16 cellular contexts compared by ENCODE assay signal in the genomic region with DNA sequence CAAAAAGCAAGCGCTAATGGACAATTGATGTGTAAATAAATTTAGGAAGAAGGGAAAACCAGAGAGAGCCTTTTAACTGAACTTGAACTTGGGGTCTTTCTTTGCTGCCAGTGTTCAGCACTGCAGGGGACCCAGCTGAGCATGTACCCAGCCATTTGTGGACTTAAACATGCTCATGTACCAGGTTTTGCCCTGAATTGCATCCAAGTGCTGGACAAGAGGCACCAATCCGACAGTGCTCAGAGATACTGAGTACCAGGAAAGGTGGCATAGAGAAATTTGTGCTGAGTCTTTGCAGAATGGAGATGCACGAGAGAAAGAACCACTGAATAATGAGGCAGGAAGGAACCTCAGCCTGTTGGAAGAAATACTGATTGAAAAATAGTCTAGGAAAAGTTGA.
"Had no signal": no experiment of that assay in that cellular context is flagged by ENCODE, and none has a peak within 500 bp of the region (broad histone marks: within the 10 kb centered on the region; RNA-seq: fewer than 3 reads in every experiment).

No MANE protein-coding gene starts in this region.

- H3K27ac Mint-ChIP-seq: activated naive CD4-positive, alpha-beta T cell treated with anti-CD3 and anti-CD28 coated beads, Interleukin-2, amount 50 U/mL, for 24 hours; activated T-cell treated with anti-CD3 and anti-CD28 coated beads, Interleukin-2, amount 50 U/mL, for 72 hours; dendritic cell treated with granulocyte-macrophage colony-stimulating factor and Interleukin-4, amounts not matched to agents 40 ng/mL and 50 ng/mL, for 4 days; natural killer cell treated with Interleukin-12 subunit alpha and Interleukin-12 subunit beta and Interleukin-15 and Interleukin-18, amount 100 ng/mL, for 72 hours; stimulated activated effector memory CD8-positive, alpha-beta T cell treated with anti-CD3 and anti-CD28 coated beads, Interleukin-12 subunit alpha, Interleukin-12 subunit beta, amount 100 ng/mL, for 72 hours; T-helper 1 cell treated with Interleukin-12 subunit alpha and Interleukin-12 subunit beta and Interleukin-4 antibody, amounts not matched to agents 30 μg/mL and 1 μg/mL, for 36 hours; type B pancreatic cell had no signal

- H3K27ac ChIP-seq: psoas muscle, right lobe of liver, VCaP had no signal

- H3K36me3 Mint-ChIP-seq: activated naive CD4-positive, alpha-beta T cell treated with anti-CD3 and anti-CD28 coated beads, Interleukin-2, amount 50 U/mL, for 24 hours; natural killer cell treated with Interleukin-12 subunit alpha and Interleukin-12 subunit beta and Interleukin-15 and Interleukin-18, amount 100 ng/mL, for 72 hours; stimulated activated effector memory CD8-positive, alpha-beta T cell treated with anti-CD3 and anti-CD28 coated beads, Interleukin-12 subunit alpha, Interleukin-12 subunit beta, amount 100 ng/mL, for 72 hours had no signal

- H3K27me3 ChIP-seq: ascending aorta, right lobe of liver had no signal

- H3K4me1 ChIP-seq: psoas muscle had no signal

- H3K36me3 ChIP-seq: ascending aorta, right lobe of liver had no signal

- H3K9me3 Mint-ChIP-seq: activated naive CD4-positive, alpha-beta T cell treated with anti-CD3 and anti-CD28 coated beads, Interleukin-2, amount 50 U/mL, for 24 hours; activated T-cell treated with anti-CD3 and anti-CD28 coated beads, Interleukin-2, amount 50 U/mL, for 72 hours; dendritic cell treated with granulocyte-macrophage colony-stimulating factor and Interleukin-4, amounts not matched to agents 40 ng/mL and 50 ng/mL, for 4 days; natural killer cell treated with Interleukin-12 subunit alpha and Interleukin-12 subunit beta and Interleukin-15 and Interleukin-18, amount 100 ng/mL, for 72 hours; stimulated activated effector memory CD8-positive, alpha-beta T cell treated with anti-CD3 and anti-CD28 coated beads, Interleukin-12 subunit alpha, Interleukin-12 subunit beta, amount 100 ng/mL, for 72 hours; T-helper 1 cell treated with Interleukin-12 subunit alpha and Interleukin-12 subunit beta and Interleukin-4 antibody, amounts not matched to agents 30 μg/mL and 1 μg/mL, for 36 hours had no signal

- H3K9me3 ChIP-seq: ascending aorta, psoas muscle, right lobe of liver had no signal

- H3K27me3 Mint-ChIP-seq: type B pancreatic cell had no signal

- DNase-seq: activated CD4-positive, alpha-beta T cell treated with anti-CD3 and anti-CD28 coated beads for 1 hour; activated effector memory CD4-positive, alpha-beta T cell treated with anti-CD3 and anti-CD28 coated beads, Interleukin-2, amount 50 U/mL, for 16 hours; activated T-cell treated with anti-CD3 and anti-CD28 coated beads, Interleukin-2, amount 50 U/mL, for 72 hours; effector memory CD4-positive, alpha-beta T cell; left cardiac atrium; psoas muscle; right lobe of liver; stimulated activated CD4-positive, alpha-beta T cell treated with anti-CD3 and anti-CD28 coated beads, Interleukin-4, amount 100 ng/mL, for 24 hours had no signal

- H3K4me3 Mint-ChIP-seq: activated naive CD4-positive, alpha-beta T cell treated with anti-CD3 and anti-CD28 coated beads, Interleukin-2, amount 50 U/mL, for 24 hours; activated T-cell treated with anti-CD3 and anti-CD28 coated beads, Interleukin-2, amount 50 U/mL, for 72 hours; dendritic cell treated with granulocyte-macrophage colony-stimulating factor and Interleukin-4, amounts not matched to agents 40 ng/mL and 50 ng/mL, for 4 days; natural killer cell treated with Interleukin-12 subunit alpha and Interleukin-12 subunit beta and Interleukin-15 and Interleukin-18, amount 100 ng/mL, for 72 hours; stimulated activated effector memory CD8-positive, alpha-beta T cell treated with anti-CD3 and anti-CD28 coated beads, Interleukin-12 subunit alpha, Interleukin-12 subunit beta, amount 100 ng/mL, for 72 hours; T-helper 1 cell treated with Interleukin-12 subunit alpha and Interleukin-12 subunit beta and Interleukin-4 antibody, amounts not matched to agents 30 μg/mL and 1 μg/mL, for 36 hours; type B pancreatic cell had no signal

- ATAC-seq: activated T-cell treated with anti-CD3 and anti-CD28 coated beads, Interleukin-2, amount 50 U/mL, for 72 hours; left cardiac atrium; natural killer cell treated with Interleukin-12 subunit alpha and Interleukin-12 subunit beta and Interleukin-15 and Interleukin-18, amount 100 ng/mL, for 72 hours; psoas muscle; right lobe of liver; stimulated activated effector memory CD8-positive, alpha-beta T cell treated with anti-CD3 and anti-CD28 coated beads, Interleukin-12 subunit alpha, Interleukin-12 subunit beta, amount 100 ng/mL, for 72 hours had no signal

- H3K4me1 Mint-ChIP-seq: activated naive CD4-positive, alpha-beta T cell treated with anti-CD3 and anti-CD28 coated beads, Interleukin-2, amount 50 U/mL, for 24 hours; stimulated activated effector memory CD8-positive, alpha-beta T cell treated with anti-CD3 and anti-CD28 coated beads, Interleukin-12 subunit alpha, Interleukin-12 subunit beta, amount 100 ng/mL, for 72 hours had no signal

- H3K4me3 ChIP-seq: psoas muscle, right lobe of liver had no signal
